21 cellular contexts compared by ENCODE assay signal in the genomic region with DNA sequence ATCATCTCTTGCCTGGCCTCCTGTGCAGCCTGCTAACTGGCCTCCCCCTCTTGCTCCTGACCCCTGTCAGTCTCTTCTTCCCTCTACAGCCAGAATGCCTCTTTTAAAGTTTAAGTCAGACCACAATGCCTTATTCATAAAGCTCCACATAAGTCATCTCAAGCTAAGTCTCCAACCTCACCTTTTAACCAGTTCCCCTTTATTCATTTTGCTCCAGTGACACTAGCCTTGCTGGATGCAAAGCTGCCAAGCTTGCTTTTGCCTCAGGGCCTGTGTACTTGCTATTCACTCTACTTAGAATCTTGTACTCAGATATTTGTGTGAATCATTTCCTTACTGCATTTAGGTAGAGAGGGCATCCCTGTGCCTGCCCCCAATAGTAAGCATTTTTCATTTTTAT.
DNase-seq lines count a peak whose midpoint lies in the region; ATAC-seq and TF ChIP-seq lines count a peak whose summit lies in the region.
"Had no signal": no experiment of that assay in that cellular context is flagged by ENCODE, and none has a peak within 500 bp of the region (broad histone marks: within the 10 kb centered on the region; RNA-seq: fewer than 3 reads in every experiment).

No MANE protein-coding gene starts in this region.

- H3K9me3 Mint-ChIP-seq in HFFc6 = no peaks in the 10 kb centered on the region
- H3K9me3 Mint-ChIP-seq: activated naive CD8-positive, alpha-beta T cell treated with anti-CD3 and anti-CD28 coated beads for 36 hours; activated T-cell treated with anti-CD3 and anti-CD28 coated beads, Interleukin-2, amount 50 U/mL, for 4 hours had no signal

- ATAC-seq in GM18861 (IDR thresholded peaks at IDR 0.05; ENCODE audit: unreplicated experiment) (peak; percentile 67), HG03175 (IDR thresholded peaks at IDR 0.05; ENCODE audit: unreplicated experiment) (peak; percentile 65), foreskin keratinocyte (peak; percentile 86), upper lobe of right lung (no peak)
- ATAC-seq: activated T-cell treated with anti-CD3 and anti-CD28 coated beads, Interleukin-2, amount 50 U/mL, for 4 hours; sciatic nerve had no signal

- peaks cover 6% of the 10 kb centered on the region; the same call in 1 of the 2 replicates for H3K27me3 Mint-ChIP-seq in HFFc6 (ENCODE audit: insufficient read depth)

- no peak for TF ChIP-seq CTCF in HFFc6 (IDR thresholded peaks at IDR 0.05)
- TF ChIP-seq CTCF in foreskin keratinocyte (conservative IDR thresholded peaks at IDR 0.05) = no peak
- no peak for TF ChIP-seq CTCF in upper lobe of right lung (IDR thresholded peaks at IDR 0.05)

- H3K4me1 ChIP-seq in foreskin keratinocyte = no peaks in the 10 kb centered on the region
- peaks cover under 1% of the 10 kb centered on the region for H3K4me1 ChIP-seq in upper lobe of right lung

- no peak overlapping the region for H3K4me3 Mint-ChIP-seq in HFFc6
- H3K4me3 Mint-ChIP-seq: activated naive CD8-positive, alpha-beta T cell treated with anti-CD3 and anti-CD28 coated beads for 36 hours; activated T-cell treated with anti-CD3 and anti-CD28 coated beads, Interleukin-2, amount 50 U/mL, for 4 hours had no signal

- H3K9me3 ChIP-seq in upper lobe of right lung = no peaks in the 10 kb centered on the region
- H3K9me3 ChIP-seq: SK-N-SH had no signal

- H3K27ac Mint-ChIP-seq in HFFc6 = no peak overlapping the region
- H3K27ac Mint-ChIP-seq: activated naive CD8-positive, alpha-beta T cell treated with anti-CD3 and anti-CD28 coated beads for 36 hours had no signal

- no peaks in the 10 kb centered on the region for H3K36me3 Mint-ChIP-seq in HFFc6 (ENCODE audit: low read depth)
- H3K36me3 Mint-ChIP-seq: activated naive CD8-positive, alpha-beta T cell treated with anti-CD3 and anti-CD28 coated beads for 36 hours had no signal

- H3K27me3 ChIP-seq in foreskin keratinocyte = no peaks in the 10 kb centered on the region
- H3K27me3 ChIP-seq in upper lobe of right lung = no peaks in the 10 kb centered on the region
- H3K27me3 ChIP-seq: dorsolateral prefrontal cortex had no signal

- H3K4me1 Mint-ChIP-seq in HFFc6 (ENCODE audit: low read depth) = peaks cover 25% of the 10 kb centered on the region
- H3K4me1 Mint-ChIP-seq: activated naive CD8-positive, alpha-beta T cell treated with anti-CD3 and anti-CD28 coated beads for 36 hours had no signal

- DNase-seq in HFFc6 = peak; percentile 43
- peak; percentile 63 to 74 for DNase-seq in foreskin keratinocyte
- DNase-seq in caudate nucleus (lab: John Stamatoyannopoulos, UW) = no peak
- DNase-seq in pons (ENCODE audit: low spot score) = no peak
- no peak for DNase-seq in NCI-H510A treated with DMSO at 0.1 percent for 48 hours (lab: John Stamatoyannopoulos, UW)
- no peak for DNase-seq in upper lobe of right lung
- DNase-seq: activated CD4-positive, alpha-beta T cell treated with anti-CD3 and anti-CD28 coated beads, Interleukin-2, amount 50 U/mL, for 4 hours; activated naive CD8-positive, alpha-beta T cell treated with anti-CD3 and anti-CD28 coated beads for 36 hours; activated T-cell treated with anti-CD3 and anti-CD28 coated beads, Interleukin-2, amount 50 U/mL, for 4 hours; dorsolateral prefrontal cortex; GF-D8; hypothalamus; Kasumi-1; NCI-H187; NCI-H510A; nucleus accumbens; SK-N-SH; stimulated activated CD4-positive, alpha-beta T cell treated with anti-CD3 and anti-CD28 coated beads, Interleukin-1b, Interleukin-23, amount 100 ng/mL, for 48 hours had no signal

- no peak overlapping the region for H3K4me3 ChIP-seq in upper lobe of right lung
- H3K4me3 ChIP-seq: dorsolateral prefrontal cortex had no signal

- H3K36me3 ChIP-seq in upper lobe of right lung = no peaks in the 10 kb centered on the region

- intact Hi-C loops in upper lobe of right lung (cut with DNase I) = no loop called here

- H3K27ac ChIP-seq in foreskin keratinocyte = no peak overlapping the region
- H3K27ac ChIP-seq in caudate nucleus (ENCODE audit: low read depth, low read length) = no peak overlapping the region
- H3K27ac ChIP-seq in upper lobe of right lung = no peak overlapping the region
- H3K27ac ChIP-seq: dorsolateral prefrontal cortex had no signal

Comparison
In these comparisons a context has a peak if more than half of its experiments do, and no peak if none do; other contexts are left out.
1. DNase-seq: peak in HFFc6 (single experiment) and foreskin keratinocyte (2 of 2); none in caudate nucleus (0 of 61), pons (single experiment), NCI-H510A treated with DMSO at 0.1 percent for 48 hours (single experiment) and upper lobe of right lung (single experiment).